1 cellular context compared by ENCODE assay signal in the genomic region with DNA sequence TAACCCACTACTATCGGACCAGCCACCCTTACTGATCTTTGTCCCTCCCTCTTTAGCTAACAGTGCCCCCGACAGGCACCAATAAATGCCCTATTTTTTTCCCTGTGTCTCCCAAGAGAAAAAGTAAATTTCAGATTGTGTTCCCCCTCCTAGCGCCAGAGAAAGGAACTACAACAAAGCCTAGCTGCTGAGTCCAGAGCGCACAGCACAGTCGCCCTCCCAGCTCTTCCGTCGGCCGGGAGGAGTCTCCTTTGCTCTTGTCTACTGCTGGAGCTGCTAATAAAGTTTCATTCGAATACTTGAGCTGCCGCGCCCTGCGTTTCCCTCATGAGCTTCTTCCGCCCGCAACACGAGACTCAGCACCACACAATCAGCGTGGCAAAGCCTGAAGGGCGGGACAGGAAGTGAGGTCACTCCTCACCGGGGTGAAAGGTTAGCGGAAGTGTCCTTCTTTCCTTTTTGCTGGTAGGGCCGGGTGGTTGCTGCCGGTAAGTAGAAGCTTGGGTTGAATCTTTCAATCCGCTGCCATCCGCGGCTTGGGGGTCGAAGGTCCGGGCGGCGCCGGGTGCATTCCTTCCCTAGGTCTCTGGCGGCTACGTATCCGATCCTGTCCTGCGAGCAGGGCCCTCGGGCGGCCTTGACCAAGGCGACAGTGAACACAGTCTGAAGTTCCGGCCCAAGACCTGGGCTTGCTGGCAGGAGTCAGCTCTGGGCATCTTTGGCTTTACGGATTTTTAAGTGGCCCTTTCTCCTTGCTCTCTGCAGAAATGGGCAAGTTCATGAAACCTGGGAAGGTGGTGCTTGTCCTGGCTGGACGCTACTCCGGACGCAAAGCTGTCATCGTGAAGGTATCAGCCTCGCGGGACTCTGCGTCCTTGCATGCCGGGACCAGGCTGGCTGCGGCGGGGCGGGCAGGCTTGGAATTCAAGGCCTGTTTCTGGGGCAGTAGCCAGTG.
TF ChIP-seq lines count a peak whose summit lies in the region.

A gene (plus strand): TSS at position 436 of the 955 bp plus-strand sequence. CDS start 332 bp downstream, at position 768.

TF ChIP-seq in HepG2, 621 proteins besides CTCF, POLR2A, EP300 and RAD21 (continued from another document and continues in another):
- TF ChIP-seq, protein P1, sequence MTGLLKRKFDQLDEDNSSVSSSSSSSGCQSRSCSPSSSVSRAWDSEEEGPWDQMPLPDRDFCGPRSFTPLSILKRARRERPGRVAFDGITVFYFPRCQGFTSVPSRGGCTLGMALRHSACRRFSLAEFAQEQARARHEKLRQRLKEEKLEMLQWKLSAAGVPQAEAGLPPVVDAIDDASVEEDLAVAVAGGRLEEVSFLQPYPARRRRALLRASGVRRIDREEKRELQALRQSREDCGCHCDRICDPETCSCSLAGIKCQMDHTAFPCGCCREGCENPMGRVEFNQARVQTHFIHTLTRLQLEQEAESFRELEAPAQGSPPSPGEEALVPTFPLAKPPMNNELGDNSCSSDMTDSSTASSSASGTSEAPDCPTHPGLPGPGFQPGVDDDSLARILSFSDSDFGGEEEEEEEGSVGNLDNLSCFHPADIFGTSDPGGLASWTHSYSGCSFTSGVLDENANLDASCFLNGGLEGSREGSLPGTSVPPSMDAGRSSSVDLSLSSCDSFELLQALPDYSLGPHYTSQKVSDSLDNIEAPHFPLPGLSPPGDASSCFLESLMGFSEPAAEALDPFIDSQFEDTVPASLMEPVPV (CRISPR knock-in tag; IDR thresholded peaks at IDR 0.05) = peak; percentile 92
- peak; percentile 92; the same call in 1 of the 2 replicates for TF ChIP-seq ZNF383 (CRISPR knock-in tag; IDR thresholded peaks at IDR 0.05; ENCODE audit: borderline replicate concordance)
- TF ChIP-seq ZSCAN22 (CRISPR knock-in tag; IDR thresholded peaks at IDR 0.05) = no peak; the same call in 1 of the 2 replicates
- TF ChIP-seq, protein P2, sequence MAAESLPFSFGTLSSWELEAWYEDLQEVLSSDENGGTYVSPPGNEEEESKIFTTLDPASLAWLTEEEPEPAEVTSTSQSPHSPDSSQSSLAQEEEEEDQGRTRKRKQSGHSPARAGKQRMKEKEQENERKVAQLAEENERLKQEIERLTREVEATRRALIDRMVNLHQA (CRISPR knock-in tag; IDR thresholded peaks at IDR 0.05) = 0 out of 2 replicates have a peak, but pooled peaks have one; percentile 34
- TF ChIP-seq, protein P3, sequence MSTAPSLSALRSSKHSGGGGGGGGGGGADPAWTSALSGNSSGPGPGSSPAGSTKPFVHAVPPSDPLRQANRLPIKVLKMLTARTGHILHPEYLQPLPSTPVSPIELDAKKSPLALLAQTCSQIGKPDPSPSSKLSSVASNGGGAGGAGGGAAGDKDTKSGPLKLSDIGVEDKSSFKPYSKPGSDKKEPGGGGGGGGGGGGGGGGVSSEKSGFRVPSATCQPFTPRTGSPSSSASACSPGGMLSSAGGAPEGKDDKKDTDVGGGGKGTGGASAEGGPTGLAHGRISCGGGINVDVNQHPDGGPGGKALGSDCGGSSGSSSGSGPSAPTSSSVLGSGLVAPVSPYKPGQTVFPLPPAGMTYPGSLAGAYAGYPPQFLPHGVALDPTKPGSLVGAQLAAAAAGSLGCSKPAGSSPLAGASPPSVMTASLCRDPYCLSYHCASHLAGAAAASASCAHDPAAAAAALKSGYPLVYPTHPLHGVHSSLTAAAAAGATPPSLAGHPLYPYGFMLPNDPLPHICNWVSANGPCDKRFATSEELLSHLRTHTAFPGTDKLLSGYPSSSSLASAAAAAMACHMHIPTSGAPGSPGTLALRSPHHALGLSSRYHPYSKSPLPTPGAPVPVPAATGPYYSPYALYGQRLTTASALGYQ (CRISPR knock-in tag; IDR thresholded peaks at IDR 0.05) = peak; percentile 98
- TF ChIP-seq MTF1 (CRISPR knock-in tag; IDR thresholded peaks at IDR 0.05) = peak; percentile 75; the same call in 1 of the 2 replicates
- TF ChIP-seq SOX6 (IDR thresholded peaks at IDR 0.05) = no peak
- peak; percentile 93 for TF ChIP-seq SOX6 (CRISPR knock-in tag; IDR thresholded peaks at IDR 0.05)
- TF ChIP-seq ZNF121 (CRISPR knock-in tag; IDR thresholded peaks at IDR 0.05) = peak; percentile 47; the same call in 1 of the 2 replicates
- TF ChIP-seq MZF1 (CRISPR knock-in tag; IDR thresholded peaks at IDR 0.05; ENCODE audit: borderline replicate concordance) = peak; percentile 19
- TF ChIP-seq, protein P4, sequence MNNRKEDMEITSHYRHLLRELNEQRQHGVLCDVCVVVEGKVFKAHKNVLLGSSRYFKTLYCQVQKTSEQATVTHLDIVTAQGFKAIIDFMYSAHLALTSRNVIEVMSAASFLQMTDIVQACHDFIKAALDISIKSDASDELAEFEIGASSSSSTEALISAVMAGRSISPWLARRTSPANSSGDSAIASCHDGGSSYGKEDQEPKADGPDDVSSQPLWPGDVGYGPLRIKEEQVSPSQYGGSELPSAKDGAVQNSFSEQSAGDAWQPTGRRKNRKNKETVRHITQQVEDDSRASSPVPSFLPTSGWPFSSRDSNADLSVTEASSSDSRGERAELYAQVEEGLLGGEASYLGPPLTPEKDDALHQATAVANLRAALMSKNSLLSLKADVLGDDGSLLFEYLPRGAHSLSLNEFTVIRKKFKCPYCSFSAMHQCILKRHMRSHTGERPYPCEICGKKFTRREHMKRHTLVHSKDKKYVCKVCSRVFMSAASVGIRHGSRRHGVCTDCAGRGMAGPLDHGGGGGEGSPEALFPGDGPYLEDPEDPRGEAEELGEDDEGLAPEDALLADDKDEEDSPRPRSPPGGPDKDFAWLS (CRISPR knock-in tag; IDR thresholded peaks at IDR 0.05; ENCODE audit: borderline replicate concordance) = peak; percentile 88; the same call in 1 of the 2 replicates
- TF ChIP-seq, protein P5, sequence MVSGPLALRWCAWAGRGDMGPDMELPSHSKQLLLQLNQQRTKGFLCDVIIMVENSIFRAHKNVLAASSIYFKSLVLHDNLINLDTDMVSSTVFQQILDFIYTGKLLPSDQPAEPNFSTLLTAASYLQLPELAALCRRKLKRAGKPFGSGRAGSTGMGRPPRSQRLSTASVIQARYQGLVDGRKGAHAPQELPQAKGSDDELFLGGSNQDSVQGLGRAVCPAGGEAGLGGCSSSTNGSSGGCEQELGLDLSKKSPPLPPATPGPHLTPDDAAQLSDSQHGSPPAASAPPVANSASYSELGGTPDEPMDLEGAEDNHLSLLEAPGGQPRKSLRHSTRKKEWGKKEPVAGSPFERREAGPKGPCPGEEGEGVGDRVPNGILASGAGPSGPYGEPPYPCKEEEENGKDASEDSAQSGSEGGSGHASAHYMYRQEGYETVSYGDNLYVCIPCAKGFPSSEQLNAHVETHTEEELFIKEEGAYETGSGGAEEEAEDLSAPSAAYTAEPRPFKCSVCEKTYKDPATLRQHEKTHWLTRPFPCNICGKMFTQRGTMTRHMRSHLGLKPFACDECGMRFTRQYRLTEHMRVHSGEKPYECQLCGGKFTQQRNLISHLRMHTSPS (CRISPR knock-in tag; IDR thresholded peaks at IDR 0.05; ENCODE audit: low read depth) = no peak
- peak; percentile 95 for TF ChIP-seq TBX2 (CRISPR knock-in tag; IDR thresholded peaks at IDR 0.05; ENCODE audit: borderline replicate concordance)
- peak; percentile 94 for TF ChIP-seq MXD4 (CRISPR knock-in tag; IDR thresholded peaks at IDR 0.05)
- TF ChIP-seq ZNF264 (CRISPR knock-in tag; IDR thresholded peaks at IDR 0.05) = peak; percentile 96
- 0 out of 4 replicates have a peak, but pooled peaks of 1 of the 2 experiments have one; percentile 21 for TF ChIP-seq MAFK (conservative IDR thresholded peaks at IDR 0.05 in 1 of 2, IDR thresholded peaks at IDR 0.05 in 1 of 2; ENCODE audit: low read length in 2 of 2)
- TF ChIP-seq, protein P6, sequence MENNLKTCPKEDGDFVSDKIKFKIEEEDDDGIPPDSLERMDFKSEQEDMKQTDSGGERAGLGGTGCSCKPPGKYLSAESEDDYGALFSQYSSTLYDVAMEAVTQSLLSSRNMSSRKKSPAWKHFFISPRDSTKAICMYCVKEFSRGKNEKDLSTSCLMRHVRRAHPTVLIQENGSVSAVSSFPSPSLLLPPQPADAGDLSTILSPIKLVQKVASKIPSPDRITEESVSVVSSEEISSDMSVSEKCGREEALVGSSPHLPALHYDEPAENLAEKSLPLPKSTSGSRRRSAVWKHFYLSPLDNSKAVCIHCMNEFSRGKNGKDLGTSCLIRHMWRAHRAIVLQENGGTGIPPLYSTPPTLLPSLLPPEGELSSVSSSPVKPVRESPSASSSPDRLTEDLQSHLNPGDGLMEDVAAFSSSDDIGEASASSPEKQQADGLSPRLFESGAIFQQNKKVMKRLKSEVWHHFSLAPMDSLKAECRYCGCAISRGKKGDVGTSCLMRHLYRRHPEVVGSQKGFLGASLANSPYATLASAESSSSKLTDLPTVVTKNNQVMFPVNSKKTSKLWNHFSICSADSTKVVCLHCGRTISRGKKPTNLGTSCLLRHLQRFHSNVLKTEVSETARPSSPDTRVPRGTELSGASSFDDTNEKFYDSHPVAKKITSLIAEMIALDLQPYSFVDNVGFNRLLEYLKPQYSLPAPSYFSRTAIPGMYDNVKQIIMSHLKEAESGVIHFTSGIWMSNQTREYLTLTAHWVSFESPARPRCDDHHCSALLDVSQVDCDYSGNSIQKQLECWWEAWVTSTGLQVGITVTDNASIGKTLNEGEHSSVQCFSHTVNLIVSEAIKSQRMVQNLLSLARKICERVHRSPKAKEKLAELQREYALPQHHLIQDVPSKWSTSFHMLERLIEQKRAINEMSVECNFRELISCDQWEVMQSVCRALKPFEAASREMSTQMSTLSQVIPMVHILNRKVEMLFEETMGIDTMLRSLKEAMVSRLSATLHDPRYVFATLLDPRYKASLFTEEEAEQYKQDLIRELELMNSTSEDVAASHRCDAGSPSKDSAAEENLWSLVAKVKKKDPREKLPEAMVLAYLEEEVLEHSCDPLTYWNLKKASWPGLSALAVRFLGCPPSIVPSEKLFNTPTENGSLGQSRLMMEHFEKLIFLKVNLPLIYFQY (CRISPR knock-in tag; IDR thresholded peaks at IDR 0.05; ENCODE audit: borderline replicate concordance) = peak; percentile 75
- TF ChIP-seq, protein P7, sequence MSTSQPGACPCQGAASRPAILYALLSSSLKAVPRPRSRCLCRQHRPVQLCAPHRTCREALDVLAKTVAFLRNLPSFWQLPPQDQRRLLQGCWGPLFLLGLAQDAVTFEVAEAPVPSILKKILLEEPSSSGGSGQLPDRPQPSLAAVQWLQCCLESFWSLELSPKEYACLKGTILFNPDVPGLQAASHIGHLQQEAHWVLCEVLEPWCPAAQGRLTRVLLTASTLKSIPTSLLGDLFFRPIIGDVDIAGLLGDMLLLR (CRISPR knock-in tag; IDR thresholded peaks at IDR 0.05) = peak; percentile 63; the same call in 1 of the 2 replicates
- peak; percentile 73 for TF ChIP-seq PAX8 (CRISPR knock-in tag; IDR thresholded peaks at IDR 0.05; ENCODE audit: borderline replicate concordance)
- TF ChIP-seq KAT2B (IDR thresholded peaks at IDR 0.05; ENCODE audit: borderline replicate concordance, low read depth, low read length) = no peak
- TF ChIP-seq MIER2 (CRISPR knock-in tag; IDR thresholded peaks at IDR 0.05) = peak; percentile 89
- TF ChIP-seq, protein P8, sequence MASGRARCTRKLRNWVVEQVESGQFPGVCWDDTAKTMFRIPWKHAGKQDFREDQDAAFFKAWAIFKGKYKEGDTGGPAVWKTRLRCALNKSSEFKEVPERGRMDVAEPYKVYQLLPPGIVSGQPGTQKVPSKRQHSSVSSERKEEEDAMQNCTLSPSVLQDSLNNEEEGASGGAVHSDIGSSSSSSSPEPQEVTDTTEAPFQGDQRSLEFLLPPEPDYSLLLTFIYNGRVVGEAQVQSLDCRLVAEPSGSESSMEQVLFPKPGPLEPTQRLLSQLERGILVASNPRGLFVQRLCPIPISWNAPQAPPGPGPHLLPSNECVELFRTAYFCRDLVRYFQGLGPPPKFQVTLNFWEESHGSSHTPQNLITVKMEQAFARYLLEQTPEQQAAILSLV (CRISPR knock-in tag; IDR thresholded peaks at IDR 0.05; ENCODE audit: borderline replicate concordance) = peak; percentile 94
- TF ChIP-seq ZNF567 (CRISPR knock-in tag; IDR thresholded peaks at IDR 0.05; ENCODE audit: borderline replicate concordance) = no peak; the same call in none of the 2 replicates
- TF ChIP-seq ZSCAN29 (CRISPR knock-in tag; conservative IDR thresholded peaks at IDR 0.05) = peak; percentile 99
- peak; percentile 89 for TF ChIP-seq RXRA (CRISPR knock-in tag; IDR thresholded peaks at IDR 0.05)
- TF ChIP-seq ZMYM2 (CRISPR knock-in tag; IDR thresholded peaks at IDR 0.05) = 0 out of 2 replicates have a peak, but pooled peaks have one; percentile 67
- TF ChIP-seq, protein P9, sequence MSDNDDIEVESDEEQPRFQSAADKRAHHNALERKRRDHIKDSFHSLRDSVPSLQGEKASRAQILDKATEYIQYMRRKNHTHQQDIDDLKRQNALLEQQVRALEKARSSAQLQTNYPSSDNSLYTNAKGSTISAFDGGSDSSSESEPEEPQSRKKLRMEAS (IDR thresholded peaks at IDR 0.05) = peak; percentile 96
- TF ChIP-seq, protein P10, sequence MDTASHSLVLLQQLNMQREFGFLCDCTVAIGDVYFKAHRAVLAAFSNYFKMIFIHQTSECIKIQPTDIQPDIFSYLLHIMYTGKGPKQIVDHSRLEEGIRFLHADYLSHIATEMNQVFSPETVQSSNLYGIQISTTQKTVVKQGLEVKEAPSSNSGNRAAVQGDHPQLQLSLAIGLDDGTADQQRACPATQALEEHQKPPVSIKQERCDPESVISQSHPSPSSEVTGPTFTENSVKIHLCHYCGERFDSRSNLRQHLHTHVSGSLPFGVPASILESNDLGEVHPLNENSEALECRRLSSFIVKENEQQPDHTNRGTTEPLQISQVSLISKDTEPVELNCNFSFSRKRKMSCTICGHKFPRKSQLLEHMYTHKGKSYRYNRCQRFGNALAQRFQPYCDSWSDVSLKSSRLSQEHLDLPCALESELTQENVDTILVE (CRISPR knock-in tag; IDR thresholded peaks at IDR 0.05) = peak; percentile 99
- no peak for TF ChIP-seq TCF12 (IDR thresholded peaks at IDR 0.05)
- TF ChIP-seq TCF12 (CRISPR knock-in tag; IDR thresholded peaks at IDR 0.05) = 0 out of 2 replicates have a peak, but pooled peaks have one; percentile 43
- no peak for TF ChIP-seq ISX (CRISPR knock-in tag; conservative IDR thresholded peaks at IDR 0.05)
- TF ChIP-seq TAF1 (CRISPR knock-in tag; IDR thresholded peaks at IDR 0.05) = peak; percentile 99
- 0 out of 2 replicates have a peak, but pooled peaks have one; percentile 7 for TF ChIP-seq ZNF256 (CRISPR knock-in tag; conservative IDR thresholded peaks at IDR 0.05)
- TF ChIP-seq FOXM1 (CRISPR knock-in tag; IDR thresholded peaks at IDR 0.05) = no peak
- TF ChIP-seq ZNF260 (CRISPR knock-in tag; IDR thresholded peaks at IDR 0.05; ENCODE audit: borderline replicate concordance, low read depth) = no peak
- TF ChIP-seq, protein P11, sequence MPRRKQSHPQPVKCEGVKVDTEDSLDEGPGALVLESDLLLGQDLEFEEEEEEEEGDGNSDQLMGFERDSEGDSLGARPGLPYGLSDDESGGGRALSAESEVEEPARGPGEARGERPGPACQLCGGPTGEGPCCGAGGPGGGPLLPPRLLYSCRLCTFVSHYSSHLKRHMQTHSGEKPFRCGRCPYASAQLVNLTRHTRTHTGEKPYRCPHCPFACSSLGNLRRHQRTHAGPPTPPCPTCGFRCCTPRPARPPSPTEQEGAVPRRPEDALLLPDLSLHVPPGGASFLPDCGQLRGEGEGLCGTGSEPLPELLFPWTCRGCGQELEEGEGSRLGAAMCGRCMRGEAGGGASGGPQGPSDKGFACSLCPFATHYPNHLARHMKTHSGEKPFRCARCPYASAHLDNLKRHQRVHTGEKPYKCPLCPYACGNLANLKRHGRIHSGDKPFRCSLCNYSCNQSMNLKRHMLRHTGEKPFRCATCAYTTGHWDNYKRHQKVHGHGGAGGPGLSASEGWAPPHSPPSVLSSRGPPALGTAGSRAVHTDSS (CRISPR knock-in tag; conservative IDR thresholded peaks at IDR 0.05) = no peak; the same call in 1 of the 2 replicates
- no peak for TF ChIP-seq HNRNPUL1 (IDR thresholded peaks at IDR 0.05; ENCODE audit: low read depth, low read length)
- peak; percentile 47; the same call in 1 of the 2 replicates for TF ChIP-seq ZNF780A (CRISPR knock-in tag; IDR thresholded peaks at IDR 0.05)
- peak; percentile 86; the same call in 1 of the 2 replicates for TF ChIP-seq NCOR1 (IDR thresholded peaks at IDR 0.05; ENCODE audit: borderline replicate concordance, low read length)
- TF ChIP-seq IRX3 (CRISPR knock-in tag; IDR thresholded peaks at IDR 0.05; ENCODE audit: borderline replicate concordance, low read depth) = peak; percentile 73; the same call in 1 of the 2 replicates
- peak; percentile 78 for TF ChIP-seq ZNF773 (CRISPR knock-in tag; IDR thresholded peaks at IDR 0.05; ENCODE audit: borderline replicate concordance)
